8 cellular contexts compared by ENCODE assay signal in the genomic region with DNA sequence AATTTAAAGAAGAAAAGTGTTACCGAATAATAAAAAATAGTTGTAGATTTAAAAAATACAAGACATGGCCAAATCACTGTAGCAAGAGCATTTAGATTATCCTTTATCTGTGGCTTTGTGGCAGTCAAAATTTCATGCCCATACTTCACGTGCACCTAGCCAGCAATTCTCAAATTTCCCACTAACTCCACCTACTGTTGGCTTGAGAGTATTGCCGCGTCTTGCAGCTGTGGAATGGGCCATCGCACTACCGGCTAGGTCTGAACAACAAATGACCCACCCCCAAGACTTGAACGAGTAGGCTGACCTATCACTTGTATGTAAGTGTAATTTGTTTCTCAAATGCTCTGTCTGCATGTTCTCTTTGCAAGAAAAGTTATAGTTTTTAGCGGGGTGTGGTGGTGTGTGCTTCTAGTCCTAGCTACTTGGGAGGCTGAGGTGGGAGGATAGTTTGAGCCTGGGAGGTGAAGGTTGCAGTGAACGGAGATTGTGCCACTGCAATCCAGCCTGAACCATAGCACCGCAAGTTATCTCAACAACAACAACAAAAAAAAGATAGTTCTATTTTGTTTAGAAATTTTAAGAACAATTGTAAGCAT. TPM values are rescaled to one million over a fixed set of nuclear protein-coding genes. Genes with fewer than 3 reads are reported as not detected.
DNase-seq lines count a peak whose midpoint lies in the region; ATAC-seq and TF ChIP-seq lines count a peak whose summit lies in the region.

No MANE protein-coding gene starts in this region.

- H3K4me1 ChIP-seq in psoas muscle = no peaks in the 10 kb centered on the region

- no peaks in the 10 kb centered on the region for H3K36me3 ChIP-seq in psoas muscle (ENCODE audit: insufficient read depth in 1 of 2, low read depth in 1 of 2)

- peak; percentile 54 for ATAC-seq in HG03460 (IDR thresholded peaks at IDR 0.05; ENCODE audit: unreplicated experiment)
- ATAC-seq in psoas muscle = no peak
- no peak for ATAC-seq in GM18907 (IDR thresholded peaks at IDR 0.05; ENCODE audit: unreplicated experiment)
- no peak for ATAC-seq in HG03196 (IDR thresholded peaks at IDR 0.05; ENCODE audit: unreplicated experiment)

- no peaks in the 10 kb centered on the region for H3K9me3 ChIP-seq in psoas muscle

- H3K27me3 ChIP-seq in psoas muscle (ENCODE audit: insufficient read depth in 3 of 3, low read length in 2 of 3) = no peaks in the 10 kb centered on the region

- POLR2A ChIA-PET in RWPE1 (lab: Yijun Ruan, JAX; ENCODE audit: low non-redundant PET) = no interaction called here

- CTCF ChIA-PET in RWPE1 (lab: Yijun Ruan, JAX) = interaction anchor here (0.6 to 2.4 kb wide), 12 partner anchors 9 to 490 kb away, joined by 3 to 12 read pairs (median 4); no protein-coding TSS in a partner anchor

- H3K27ac ChIP-seq in RWPE1 (no peak overlapping the region), psoas muscle (no peak overlapping the region)

- DNase-seq in SIG-M5 treated with dmso at 0.1 percent for 504 hours (lab: John Stamatoyannopoulos, UW; ENCODE audit: unreplicated experiment) (peak; percentile 38), SIG-M5 (lab: John Stamatoyannopoulos, UW) (no peak), RWPE1 (ENCODE audit: low spot score) (peak; percentile 21), erythroblast (lab: John Stamatoyannopoulos, UW) (peak; percentile 12 to 32), psoas muscle (no peak)

- no peak for TF ChIP-seq POLR2A in erythroblast (IDR thresholded peaks at IDR 0.05; ENCODE audit: low read length)

- no peak overlapping the region for H3K4me3 ChIP-seq in psoas muscle

- intact Hi-C loops in psoas muscle (cut with DNase I) = no loop called here

- TF ChIP-seq CTCF in RWPE1 (conservative IDR thresholded peaks at IDR 0.05; ENCODE audit: low read depth) (peak; percentile 79), psoas muscle (IDR thresholded peaks at IDR 0.05) (peak; percentile 16)

- WGBS in psoas muscle, 3 donors = 36 to 40% (median 38%) methylated on average over 10 of the region's 10 CpGs

RNA-seq across cellular contexts. Expression of a gene that starts 4.1 kb away (rescaled TPM):
- total RNA-seq in psoas muscle = not detected
- not detected for polyA plus RNA-seq in psoas muscle

RNA-seq across cellular contexts. Expression of a gene that starts 5.9 kb away (rescaled TPM):
- not detected for total RNA-seq in psoas muscle
- polyA plus RNA-seq in psoas muscle = not detected

RNA-seq across cellular contexts. Expression of a gene that starts 8.4 kb away (rescaled TPM):
- not detected for total RNA-seq in psoas muscle
- not detected for polyA plus RNA-seq in psoas muscle

RNA-seq across cellular contexts. Expression of a gene that starts 38.3 kb away (rescaled TPM):
- not detected for total RNA-seq in psoas muscle
- not detected for polyA plus RNA-seq in psoas muscle

RNA-seq across cellular contexts. Expression of a gene that starts 46.0 kb away (rescaled TPM):
- total RNA-seq in psoas muscle = not detected
- polyA plus RNA-seq in psoas muscle = not detected

Comparison
In these comparisons a context has a peak if more than half of its experiments do, and no peak if none do; other contexts are left out.
1. DNase-seq: peak in SIG-M5 treated with dmso at 0.1 percent for 504 hours (single experiment), RWPE1 (single experiment) and erythroblast (2 of 2); none in SIG-M5 (single experiment) and psoas muscle (0 of 2).